In genomic region chr12:42125372-42125767, GRCh38 we compare ENCODE assay signal across 13 cellular contexts.
A peak's percentile ranks its signal among the peaks of the same experiment; 100 is the strongest.
DNase-seq lines count a peak whose midpoint lies in the region; ATAC-seq and FAIRE-seq lines count a peak whose summit lies in the region.
"Had no signal": no experiment of that assay in that cellular context is flagged by ENCODE, and none has a peak within 500 bp of the region (broad histone marks: within the 10 kb centered on the region; RNA-seq: fewer than 3 reads in every experiment).

No MANE protein-coding gene starts in this region.

- peak; percentile 38 for ATAC-seq in HG02642 (IDR thresholded peaks at IDR 0.05; ENCODE audit: poor library complexity, unreplicated experiment)
- no peak for ATAC-seq in HG02970 (IDR thresholded peaks at IDR 0.05; ENCODE audit: low FRiP score, unreplicated experiment)
- no peak for ATAC-seq in GM18519 (IDR thresholded peaks at IDR 0.05; ENCODE audit: low FRiP score, unreplicated experiment)
- ATAC-seq: Panc1 had no signal

- FAIRE-seq in HTR-8/SVneo (lab: Jason Lieb, UNC), result no peak

- DNase-seq in ELF-1 (ENCODE audit: low read depth, low spot score), result peak; percentile 73
- DNase-seq in OCI-M1 (lab: John Stamatoyannopoulos, UW), result peak; percentile 60
- DNase-seq in islet precursor cell, result peak; percentile 64
- DNase-seq in foreskin melanocyte, result no peak
- no peak for DNase-seq in HTR-8/SVneo (ENCODE audit: insufficient read length, low spot score)
- DNase-seq: activated T-cell treated with anti-CD3 and anti-CD28 coated beads, Interleukin-2, amount 50 U/mL, for 24 hours; glutamatergic neuron; NCI-H1436 treated with DMSO at 0.1 percent for 48 hours; substantia nigra had no signal

Comparison
In these comparisons a context has a peak if more than half of its experiments do, and no peak if none do; other contexts are left out.
1. DNase-seq: peak in ELF-1 (single experiment), OCI-M1 (single experiment) and islet precursor cell (single experiment); none in foreskin melanocyte (single experiment) and HTR-8/SVneo (single experiment).